In genomic region chr12:120121766-120122293, GRCh38 we compare ENCODE assay signal across 1 cellular context.
A peak's percentile ranks its signal among the peaks of the same experiment; 100 is the strongest.
TF ChIP-seq lines count a peak whose summit lies in the region.

No MANE protein-coding gene starts in this region.

TF ChIP-seq in HepG2, 621 proteins besides CTCF, POLR2A, EP300 and RAD21 (continued from another document and continues in another):
- no peak for TF ChIP-seq TFAP4 (IDR thresholded peaks at IDR 0.05; ENCODE audit: borderline replicate concordance, low read depth)
- TF ChIP-seq NKX3-1 (CRISPR knock-in tag; IDR thresholded peaks at IDR 0.05): no peak
- no peak for TF ChIP-seq NONO (IDR thresholded peaks at IDR 0.05)
- 0 out of 2 replicates have a peak, but pooled peaks have one; percentile 27 for TF ChIP-seq NONO (CRISPR knock-in tag; conservative IDR thresholded peaks at IDR 0.05)
- TF ChIP-seq RXRB (CRISPR knock-in tag; IDR thresholded peaks at IDR 0.05; ENCODE audit: borderline replicate concordance): peak; percentile 76
- TF ChIP-seq ZFY (CRISPR knock-in tag; IDR thresholded peaks at IDR 0.05): no peak
- no peak for TF ChIP-seq LBX2 (CRISPR knock-in tag; IDR thresholded peaks at IDR 0.05; ENCODE audit: borderline replicate concordance)
- no peak for TF ChIP-seq ZNF225 (CRISPR knock-in tag; IDR thresholded peaks at IDR 0.05)
- TF ChIP-seq ZNF264 (CRISPR knock-in tag; IDR thresholded peaks at IDR 0.05): 0 out of 2 replicates have a peak, but pooled peaks have one; percentile 39
- no peak for TF ChIP-seq SSRP1 (CRISPR knock-in tag; IDR thresholded peaks at IDR 0.05)
- TF ChIP-seq PCBP1 (IDR thresholded peaks at IDR 0.05; ENCODE audit: borderline replicate concordance, low read depth, low read length): no peak
- no peak for TF ChIP-seq MLX (CRISPR knock-in tag; IDR thresholded peaks at IDR 0.05)
- 0 out of 2 replicates have a peak, but pooled peaks have one; percentile 29 for TF ChIP-seq POGK (CRISPR knock-in tag; conservative IDR thresholded peaks at IDR 0.05)
- no peak for TF ChIP-seq HDAC6 (IDR thresholded peaks at IDR 0.05; ENCODE audit: low read depth, low read length)
- TF ChIP-seq SIX4 (CRISPR knock-in tag; IDR thresholded peaks at IDR 0.05): no peak
- 0 out of 2 replicates have a peak, but pooled peaks have one; percentile 32 for TF ChIP-seq YEATS4 (CRISPR knock-in tag; IDR thresholded peaks at IDR 0.05; ENCODE audit: borderline replicate concordance)
- TF ChIP-seq THRA (CRISPR knock-in tag; IDR thresholded peaks at IDR 0.05; ENCODE audit: borderline replicate concordance): peak; percentile 82; the same call in 1 of the 2 replicates
- TF ChIP-seq ZNF326 (CRISPR knock-in tag; IDR thresholded peaks at IDR 0.05; ENCODE audit: borderline replicate concordance): no peak
- TF ChIP-seq TAF15 (IDR thresholded peaks at IDR 0.05; ENCODE audit: low read depth, low read length, poor library complexity, severe bottlenecking): no peak
- peak; percentile 46; the same call in 1 of the 2 replicates for TF ChIP-seq HHEX (CRISPR knock-in tag; IDR thresholded peaks at IDR 0.05)
- TF ChIP-seq MXD1 (CRISPR knock-in tag; IDR thresholded peaks at IDR 0.05): no peak
- TF ChIP-seq ZNF292 (CRISPR knock-in tag; IDR thresholded peaks at IDR 0.05; ENCODE audit: borderline replicate concordance, low read depth): peak; percentile 59; the same call in 1 of the 2 replicates
- TF ChIP-seq ZNF574 (CRISPR knock-in tag; IDR thresholded peaks at IDR 0.05): peak; percentile 57
- no peak for TF ChIP-seq HOMEZ (CRISPR knock-in tag; IDR thresholded peaks at IDR 0.05; ENCODE audit: low read depth)
- TF ChIP-seq CCDC6 (CRISPR knock-in tag; IDR thresholded peaks at IDR 0.05): no peak
- TF ChIP-seq PTBP1 (IDR thresholded peaks at IDR 0.05; ENCODE audit: low read depth, low read length, poor library complexity, severe bottlenecking): no peak
- peak; percentile 33; the same call in 1 of the 2 replicates for TF ChIP-seq ERF (CRISPR knock-in tag; IDR thresholded peaks at IDR 0.05)
- no peak for TF ChIP-seq ZSCAN29 (CRISPR knock-in tag; conservative IDR thresholded peaks at IDR 0.05)
- no peak for TF ChIP-seq ZNF318 (CRISPR knock-in tag; IDR thresholded peaks at IDR 0.05)
- no peak for TF ChIP-seq RFX3 (CRISPR knock-in tag; IDR thresholded peaks at IDR 0.05)
- TF ChIP-seq AHDC1 (CRISPR knock-in tag; IDR thresholded peaks at IDR 0.05; ENCODE audit: borderline replicate concordance): peak; percentile 56; the same call in 1 of the 2 replicates
